19 cellular contexts compared by ENCODE assay signal in genomic region chr2:37190290-37190689, GRCh38. TPM values are rescaled to one million over a fixed set of nuclear protein-coding genes. Genes with fewer than 3 reads are reported as not detected.
A peak's percentile ranks its signal among the peaks of the same experiment; 100 is the strongest.
DNase-seq lines count a peak whose midpoint lies in the region; ATAC-seq and TF ChIP-seq lines count a peak whose summit lies in the region.
"Had no signal": no experiment of that assay in that cellular context is flagged by ENCODE, and none has a peak within 500 bp of the region (broad histone marks: within the 10 kb centered on the region; RNA-seq: fewer than 3 reads in every experiment).

No MANE protein-coding gene starts in this region.

- CTCF ChIA-PET in activated CD8-positive, alpha-beta memory T cell treated with anti-CD3 and anti-CD28 coated beads, Interleukin-2, amount 10 ng/mL, durations not matched to agents 7 days and 5 days (lab: Charles Lee) = interaction anchor here (0.6 to 1.8 kb wide), 3 partner anchors 8 to 12 kb away, joined by 3 to 6 read pairs (median 5); no protein-coding TSS in a partner anchor
- CTCF ChIA-PET in activated CD4-positive, alpha-beta memory T cell treated with anti-CD3 and anti-CD28 coated beads, Interleukin-2, amount 10 ng/mL, durations not matched to agents 7 days and 5 days (lab: Charles Lee) = no interaction called here

- POLR2A ChIA-PET in activated CD4-positive, alpha-beta memory T cell treated with anti-CD3 and anti-CD28 coated beads, Interleukin-2, amount 10 ng/mL, durations not matched to agents 7 days and 5 days (lab: Charles Lee) = interaction anchor here (2.2 kb wide), 1 partner anchor 34 kb away, joined by 5 read pairs; the partner anchor contains the start of gene EIF2AK2

- H3K9ac ChIP-seq in H9 (ENCODE audit: extremely low read depth, insufficient read length, low read length) = peak overlapping the region; percentile 21
- no peak overlapping the region for H3K9ac ChIP-seq in Loucy (ENCODE audit: low read depth, low read length, poor library complexity, severe bottlenecking)
- peak overlapping the region; percentile 8; the same call in 1 of the 2 replicates for H3K9ac ChIP-seq in iPS-20b (ENCODE audit: low read depth, low read length)
- H3K9ac ChIP-seq: neural progenitor cell had no signal

- no peak overlapping the region for H2BK15ac ChIP-seq in H9 (ENCODE audit: low read depth, low read length)

- H3K4me3 Mint-ChIP-seq in H9 = no peak overlapping the region
- H3K4me3 Mint-ChIP-seq in activated CD8-positive, alpha-beta memory T cell treated with anti-CD3 and anti-CD28 coated beads, Interleukin-2, amount 10 ng/mL, durations not matched to agents 7 days and 5 days = no peak overlapping the region
- no peak overlapping the region for H3K4me3 Mint-ChIP-seq in activated CD4-positive, alpha-beta memory T cell treated with anti-CD3 and anti-CD28 coated beads, Interleukin-2, amount 10 ng/mL, durations not matched to agents 7 days and 5 days
- H3K4me3 Mint-ChIP-seq: activated CD4-positive, alpha-beta T cell treated with anti-CD3 and anti-CD28 coated beads, Interleukin-2, amount 10 ng/mL, durations not matched to agents 7 days and 5 days; activated naive CD4-positive, alpha-beta T cell treated with anti-CD3 and anti-CD28 coated beads, Interleukin-2, amount 50 U/mL, for 24 hours; neural progenitor cell had no signal

- no peak overlapping the region for H2BK12ac ChIP-seq in H9 (ENCODE audit: insufficient read length, low read depth, low read length)

- H3F3A ChIP-seq in Loucy (ENCODE audit: low read depth) = no peaks in the 10 kb centered on the region

- H3K4me3 ChIP-seq in Loucy (ENCODE audit: low read length, poor library complexity, severe bottlenecking) = no peak overlapping the region
- H3K4me3 ChIP-seq in iPS-20b (ENCODE audit: low read length) = no peak overlapping the region
- no peak overlapping the region for H3K4me3 ChIP-seq in foreskin fibroblast (ENCODE audit: low read depth in 1 of 2, low read length in 2 of 2)
- H3K4me3 ChIP-seq: GM12878, MG63, neural progenitor cell, SJSA1, thoracic aorta had no signal

- H3K27ac Mint-ChIP-seq in H9 = peak overlapping the region; percentile 9 to 85 (median 59); a peak in 5 of 7 replicates
- H3K27ac Mint-ChIP-seq in activated CD8-positive, alpha-beta memory T cell treated with anti-CD3 and anti-CD28 coated beads, Interleukin-2, amount 10 ng/mL, durations not matched to agents 7 days and 5 days = no peak overlapping the region
- no peak overlapping the region for H3K27ac Mint-ChIP-seq in activated CD4-positive, alpha-beta memory T cell treated with anti-CD3 and anti-CD28 coated beads, Interleukin-2, amount 10 ng/mL, durations not matched to agents 7 days and 5 days
- H3K27ac Mint-ChIP-seq: activated CD4-positive, alpha-beta T cell treated with anti-CD3 and anti-CD28 coated beads, Interleukin-2, amount 10 ng/mL, durations not matched to agents 7 days and 5 days; activated naive CD4-positive, alpha-beta T cell treated with anti-CD3 and anti-CD28 coated beads, Interleukin-2, amount 50 U/mL, for 24 hours; neural progenitor cell had no signal

- peaks cover 12% of the 10 kb centered on the region; the same call in 1 of the 2 replicates for H3K4me1 ChIP-seq in H9 (ENCODE audit: insufficient read depth, low read length)
- peaks cover 3% of the 10 kb centered on the region for H3K4me1 ChIP-seq in Loucy (ENCODE audit: insufficient read depth, low read length, poor library complexity, severe bottlenecking)
- peaks cover 36% of the 10 kb centered on the region for H3K4me1 ChIP-seq in iPS-20b (ENCODE audit: insufficient read depth, low read length)
- H3K4me1 ChIP-seq: BE2C had no signal

- DNase-seq in H9 (no peak), SIG-M5 treated with dmso at 0.1 percent for 504 hours (lab: John Stamatoyannopoulos, UW; ENCODE audit: unreplicated experiment) (peak; percentile 93), foreskin fibroblast (no peak)
- DNase-seq in activated CD8-positive, alpha-beta memory T cell treated with anti-CD3 and anti-CD28 coated beads, Interleukin-2, amount 10 ng/mL, durations not matched to agents 7 days and 5 days = no peak
- no peak for DNase-seq in activated CD4-positive, alpha-beta memory T cell treated with anti-CD3 and anti-CD28 coated beads, Interleukin-2, amount 10 ng/mL, durations not matched to agents 7 days and 5 days
- DNase-seq: activated CD4-positive, alpha-beta T cell treated with anti-CD3 and anti-CD28 coated beads, Interleukin-2, amount 10 ng/mL, durations not matched to agents 7 days and 5 days; BE2C; left cardiac atrium; NCI-H1930; stimulated activated CD4-positive, alpha-beta T cell treated with anti-CD3 and anti-CD28 coated beads, Interleukin-12 subunit alpha, Interleukin-12 subunit beta, amount 100 ng/mL, for 4 hours had no signal

- H3K18ac ChIP-seq in H9 (ENCODE audit: insufficient read length, low read depth, low read length) = no peak overlapping the region

- no peak overlapping the region for H3K4ac ChIP-seq in H9 (ENCODE audit: low read depth, low read length)

- H2AK5ac ChIP-seq in H9 (ENCODE audit: insufficient read length, low read length) = no peak overlapping the region

- H4K20me1 ChIP-seq in H9 (ENCODE audit: control insufficient read depth, insufficient read depth, insufficient read length) (no peaks in the 10 kb centered on the region), Loucy (ENCODE audit: insufficient read depth, low read length, poor library complexity, severe bottlenecking) (no peaks in the 10 kb centered on the region)

- H3K79me2 ChIP-seq in H9 (ENCODE audit: insufficient read depth, low read length) = no peaks in the 10 kb centered on the region
- no peaks in the 10 kb centered on the region for H3K79me2 ChIP-seq in Loucy (ENCODE audit: insufficient read depth, low read length)

- H2AFZ ChIP-seq in H9 (ENCODE audit: low read length) = no peak overlapping the region
- 0 out of 2 replicates have a peak overlapping the region, but pooled peaks have one; percentile 5 for H2AFZ ChIP-seq in Loucy (ENCODE audit: low read length)
- H2AFZ ChIP-seq: neural progenitor cell had no signal

- no peak for ATAC-seq in activated CD8-positive, alpha-beta memory T cell treated with anti-CD3 and anti-CD28 coated beads, Interleukin-2, amount 10 ng/mL, durations not matched to agents 7 days and 5 days
- ATAC-seq: GM12878 had no signal

- H4K91ac ChIP-seq in H9 (ENCODE audit: insufficient read length, low read depth, low read length) = no peak overlapping the region

- H2BK5ac ChIP-seq in H9 (ENCODE audit: insufficient read length, low read length) = no peak overlapping the region

- H3K56ac ChIP-seq in H9 (ENCODE audit: insufficient read length, low read depth, low read length) = no peak overlapping the region

- H3K9me3 Mint-ChIP-seq in H9 = no peaks in the 10 kb centered on the region
- no peaks in the 10 kb centered on the region for H3K9me3 Mint-ChIP-seq in activated CD8-positive, alpha-beta memory T cell treated with anti-CD3 and anti-CD28 coated beads, Interleukin-2, amount 10 ng/mL, durations not matched to agents 7 days and 5 days (ENCODE audit: low read depth)
- no peaks in the 10 kb centered on the region for H3K9me3 Mint-ChIP-seq in activated CD4-positive, alpha-beta memory T cell treated with anti-CD3 and anti-CD28 coated beads, Interleukin-2, amount 10 ng/mL, durations not matched to agents 7 days and 5 days
- H3K9me3 Mint-ChIP-seq: activated CD4-positive, alpha-beta T cell treated with anti-CD3 and anti-CD28 coated beads, Interleukin-2, amount 10 ng/mL, durations not matched to agents 7 days and 5 days; activated naive CD4-positive, alpha-beta T cell treated with anti-CD3 and anti-CD28 coated beads, Interleukin-2, amount 50 U/mL, for 24 hours; neural progenitor cell had no signal

- no peak overlapping the region for H3T11ph ChIP-seq in H9 (ENCODE audit: low read length)

- H3K36me3 Mint-ChIP-seq in H9 (ENCODE audit: insufficient read depth in 1 of 3, low read depth in 3 of 3) = peaks cover 0 to 5% (median 0%) of the 10 kb centered on the region in 3 experiments; a peak in 1 of 7 replicates
- H3K36me3 Mint-ChIP-seq in activated CD8-positive, alpha-beta memory T cell treated with anti-CD3 and anti-CD28 coated beads, Interleukin-2, amount 10 ng/mL, durations not matched to agents 7 days and 5 days = no peaks in the 10 kb centered on the region
- no peaks in the 10 kb centered on the region for H3K36me3 Mint-ChIP-seq in activated CD4-positive, alpha-beta memory T cell treated with anti-CD3 and anti-CD28 coated beads, Interleukin-2, amount 10 ng/mL, durations not matched to agents 7 days and 5 days (ENCODE audit: low read depth)
- H3K36me3 Mint-ChIP-seq: activated naive CD4-positive, alpha-beta T cell treated with anti-CD3 and anti-CD28 coated beads, Interleukin-2, amount 50 U/mL, for 24 hours; neural progenitor cell had no signal

- H3K14ac ChIP-seq in H9 (ENCODE audit: insufficient read depth, low read length) = no peak overlapping the region

- no peaks in the 10 kb centered on the region for H3K23me2 ChIP-seq in H9 (ENCODE audit: insufficient read length, low read depth, low read length, poor library complexity, severe bottlenecking)

- H3K23ac ChIP-seq in H9 (ENCODE audit: insufficient read length, low read depth, low read length) = no peak overlapping the region

- H4K5ac ChIP-seq in H9 (ENCODE audit: insufficient read length, low read depth, low read length) = no peak overlapping the region

- H3K79me1 ChIP-seq in H9 (ENCODE audit: insufficient read depth, low read depth, low read length, poor library complexity, severe bottlenecking) = no peaks in the 10 kb centered on the region

- TF ChIP-seq CTCF in H9 (conservative IDR thresholded peaks at IDR 0.05) (no peak), Loucy (conservative IDR thresholded peaks at IDR 0.05; ENCODE audit: low read length) (no peak), foreskin fibroblast (IDR thresholded peaks at IDR 0.05; ENCODE audit: low read depth, low read length) (no peak)

- H2BK120ac ChIP-seq in H9 (ENCODE audit: low read depth, low read length, poor library complexity, severe bottlenecking) = no peak overlapping the region

- H2BK20ac ChIP-seq in H9 (ENCODE audit: low read depth, low read length, poor library complexity, severe bottlenecking) = no peak overlapping the region

- H3K4me1 Mint-ChIP-seq in H9 = peaks cover 57 to 58% of the 10 kb centered on the region in 2 experiments
- H3K4me1 Mint-ChIP-seq in activated CD8-positive, alpha-beta memory T cell treated with anti-CD3 and anti-CD28 coated beads, Interleukin-2, amount 10 ng/mL, durations not matched to agents 7 days and 5 days = peaks cover 11% of the 10 kb centered on the region
- H3K4me1 Mint-ChIP-seq in activated CD4-positive, alpha-beta memory T cell treated with anti-CD3 and anti-CD28 coated beads, Interleukin-2, amount 10 ng/mL, durations not matched to agents 7 days and 5 days = peaks cover 7% of the 10 kb centered on the region
- H3K4me1 Mint-ChIP-seq: activated naive CD4-positive, alpha-beta T cell treated with anti-CD3 and anti-CD28 coated beads, Interleukin-2, amount 50 U/mL, for 24 hours had no signal

- no peak overlapping the region for H3K27ac ChIP-seq in H9 (ENCODE audit: insufficient read length, low read depth, low read length)
- peak overlapping the region; percentile 8 for H3K27ac ChIP-seq in iPS-20b (ENCODE audit: low read length)
- H3K27ac ChIP-seq: neural progenitor cell, thoracic aorta had no signal

- no CpG with 5 or more reads among the region's 4 CpGs for WGBS in H9 (ENCODE audit: extremely low coverage, insufficient read length, low lambda C conversion rate)

- no peaks in the 10 kb centered on the region for H3K9me3 ChIP-seq in H9 (ENCODE audit: control insufficient read depth, low read depth, low read length)
- H3K9me3 ChIP-seq in Loucy (ENCODE audit: insufficient read depth, low read depth, low read length) = no peaks in the 10 kb centered on the region
- H3K9me3 ChIP-seq in iPS-20b (ENCODE audit: insufficient read depth, low read depth, low read length) = no peaks in the 10 kb centered on the region
- H3K9me3 ChIP-seq: BE2C, MG63, SJSA1, thoracic aorta had no signal

- H3K27me3 ChIP-seq in H9 (ENCODE audit: insufficient read depth, low read length) (no peaks in the 10 kb centered on the region), Loucy (ENCODE audit: insufficient read depth, low read length, poor library complexity, severe bottlenecking) (no peaks in the 10 kb centered on the region), iPS-20b (ENCODE audit: insufficient read depth, low read length) (no peaks in the 10 kb centered on the region)
- H3K27me3 ChIP-seq: BE2C, MG63, neural progenitor cell, SJSA1 had no signal

- H3K27me3 Mint-ChIP-seq in H9 (ENCODE audit: low read depth) = no peaks in the 10 kb centered on the region
- H3K27me3 Mint-ChIP-seq in activated CD8-positive, alpha-beta memory T cell treated with anti-CD3 and anti-CD28 coated beads, Interleukin-2, amount 10 ng/mL, durations not matched to agents 7 days and 5 days = peaks cover 17% of the 10 kb centered on the region
- peaks cover 15% of the 10 kb centered on the region for H3K27me3 Mint-ChIP-seq in activated CD4-positive, alpha-beta memory T cell treated with anti-CD3 and anti-CD28 coated beads, Interleukin-2, amount 10 ng/mL, durations not matched to agents 7 days and 5 days
- H3K27me3 Mint-ChIP-seq: activated naive CD4-positive, alpha-beta T cell treated with anti-CD3 and anti-CD28 coated beads, Interleukin-2, amount 50 U/mL, for 24 hours had no signal

- H3K4me2 ChIP-seq in H9 (ENCODE audit: insufficient read depth, insufficient read length, low read length) (no peak overlapping the region), Loucy (ENCODE audit: low read depth, low read length, poor library complexity, severe bottlenecking) (no peak overlapping the region)
- H3K4me2 ChIP-seq: neural progenitor cell had no signal

- H3K36me3 ChIP-seq in Loucy (ENCODE audit: insufficient read depth, low read length) (no peaks in the 10 kb centered on the region), iPS-20b (ENCODE audit: insufficient read depth, low read depth, low read length) (no peaks in the 10 kb centered on the region)
- H3K36me3 ChIP-seq: BE2C, MG63, neural progenitor cell, SJSA1, thoracic aorta had no signal

- H4K8ac ChIP-seq in H9 (replicated peaks; ENCODE audit: insufficient read length, low read depth, low read length) = no peak overlapping the region

- H3K9me2 ChIP-seq in Loucy (replicated peaks; ENCODE audit: low read depth, low read length) = no peaks in the 10 kb centered on the region

RNA-seq across cellular contexts. Expression of gene SULT6B1, which starts 1.8 kb away (rescaled TPM):
- not detected in 2 replicates for total RNA-seq in H9 (2021)
- total RNA-seq in activated CD8-positive, alpha-beta memory T cell treated with anti-CD3 and anti-CD28 coated beads, Interleukin-2, amount 10 ng/mL, durations not matched to agents 7 days and 5 days = not detected
- not detected for total RNA-seq in activated CD4-positive, alpha-beta memory T cell treated with anti-CD3 and anti-CD28 coated beads, Interleukin-2, amount 10 ng/mL, durations not matched to agents 7 days and 5 days
- total RNA-seq: activated CD4-positive, alpha-beta T cell treated with anti-CD3 and anti-CD28 coated beads, Interleukin-2, amount 10 ng/mL, durations not matched to agents 7 days and 5 days; fibroblast of villous mesenchyme; GM12878; left cardiac atrium; thoracic aorta had no signal

RNA-seq across cellular contexts. Expression of gene CEBPZOS, which starts 6.0 kb away (rescaled TPM):
- 0.64 and 1.5 TPM in 2 replicates for total RNA-seq in H9 (2021)
- 10 to 100 TPM; 35.6 to 37.9 TPM for total RNA-seq in activated CD8-positive, alpha-beta memory T cell treated with anti-CD3 and anti-CD28 coated beads, Interleukin-2, amount 10 ng/mL, durations not matched to agents 7 days and 5 days
- total RNA-seq in activated CD4-positive, alpha-beta memory T cell treated with anti-CD3 and anti-CD28 coated beads, Interleukin-2, amount 10 ng/mL, durations not matched to agents 7 days and 5 days = 10 to 100 TPM; 32.9 to 36.3 TPM

RNA-seq across cellular contexts. Expression of gene EIF2AK2, which starts 33.5 kb away (rescaled TPM):
- 54.2 and 55.7 TPM in 2 replicates for total RNA-seq in H9 (2021)
- 100 to 1,000 TPM; 115 to 175 TPM for total RNA-seq in activated CD8-positive, alpha-beta memory T cell treated with anti-CD3 and anti-CD28 coated beads, Interleukin-2, amount 10 ng/mL, durations not matched to agents 7 days and 5 days
- 100 to 1,000 TPM; 136 to 142 TPM for total RNA-seq in activated CD4-positive, alpha-beta memory T cell treated with anti-CD3 and anti-CD28 coated beads, Interleukin-2, amount 10 ng/mL, durations not matched to agents 7 days and 5 days

RNA-seq across cellular contexts. Expression of gene CEBPZ, which starts 41.1 kb away (rescaled TPM):
- 252 and 281 TPM in 2 replicates for total RNA-seq in H9 (2021)
- 10 to 100 TPM; 52.2 to 73.3 TPM for total RNA-seq in activated CD8-positive, alpha-beta memory T cell treated with anti-CD3 and anti-CD28 coated beads, Interleukin-2, amount 10 ng/mL, durations not matched to agents 7 days and 5 days
- total RNA-seq in activated CD4-positive, alpha-beta memory T cell treated with anti-CD3 and anti-CD28 coated beads, Interleukin-2, amount 10 ng/mL, durations not matched to agents 7 days and 5 days = 10 to 100 TPM; 42.7 to 43.7 TPM

RNA-seq across cellular contexts. Expression of gene NDUFAF7, which starts 41.2 kb away (rescaled TPM):
- total RNA-seq in H9 (2021) = 103 and 108 TPM in 2 replicates
- 10 to 100 TPM; 18.1 to 24.8 TPM for total RNA-seq in activated CD8-positive, alpha-beta memory T cell treated with anti-CD3 and anti-CD28 coated beads, Interleukin-2, amount 10 ng/mL, durations not matched to agents 7 days and 5 days
- 10 to 100 TPM; 17.7 to 19.4 TPM for total RNA-seq in activated CD4-positive, alpha-beta memory T cell treated with anti-CD3 and anti-CD28 coated beads, Interleukin-2, amount 10 ng/mL, durations not matched to agents 7 days and 5 days

Comparison
In these comparisons a context has a peak if more than half of its experiments do, and no peak if none do; other contexts are left out.
1. H3K27ac Mint-ChIP-seq: peak in H9 (3 of 3); none in activated CD8-positive, alpha-beta memory T cell treated with anti-CD3 and anti-CD28 coated beads, Interleukin-2, amount 10 ng/mL, durations not matched to agents 7 days and 5 days (single experiment) and activated CD4-positive, alpha-beta memory T cell treated with anti-CD3 and anti-CD28 coated beads, Interleukin-2, amount 10 ng/mL, durations not matched to agents 7 days and 5 days (single experiment).
2. RNA of gene CEBPZOS, which starts 6.0 kb away (total RNA-seq): 35.6 to 37.9 TPM in activated CD8-positive, alpha-beta memory T cell treated with anti-CD3 and anti-CD28 coated beads, Interleukin-2, amount 10 ng/mL, durations not matched to agents 7 days and 5 days and 32.9 to 36.3 TPM in activated CD4-positive, alpha-beta memory T cell treated with anti-CD3 and anti-CD28 coated beads, Interleukin-2, amount 10 ng/mL, durations not matched to agents 7 days and 5 days; 0.64 to 1.5 TPM in H9; every median in the first group is over 10 times any median in the second.